In the genomic region with DNA sequence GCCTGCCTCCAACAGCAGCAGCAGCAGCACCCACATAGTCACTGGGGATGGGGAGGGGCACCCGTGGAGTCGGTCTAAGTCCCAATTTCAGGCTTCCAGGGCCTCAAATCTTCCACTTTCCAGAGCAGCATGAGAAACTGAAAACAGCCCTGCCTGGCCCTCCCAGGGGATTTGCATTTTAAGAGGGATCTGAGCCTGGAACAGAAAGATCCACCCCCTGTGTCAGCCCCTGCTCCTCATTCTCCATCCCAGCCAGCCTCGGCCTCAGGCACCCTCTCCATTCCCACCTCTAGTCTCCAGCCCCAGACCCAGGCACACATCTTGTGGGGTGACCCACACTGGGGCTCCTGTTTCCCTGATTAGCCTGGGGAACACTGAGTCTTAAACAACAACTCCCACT, we compare ENCODE assay signal across 20 cellular contexts. TPM values are rescaled to one million over a fixed set of nuclear protein-coding genes. Genes with fewer than 3 reads are reported as not detected.
DNase-seq lines count a peak whose midpoint lies in the region; ATAC-seq, FAIRE-seq and TF ChIP-seq lines count a peak whose summit lies in the region.
"Had no signal": no experiment of that assay in that cellular context is flagged by ENCODE, and none has a peak within 500 bp of the region (broad histone marks: within the 10 kb centered on the region; RNA-seq: fewer than 3 reads in every experiment).

No MANE protein-coding gene starts in this region.

- no peak overlapping the region for H2AK5ac ChIP-seq in H1 (ENCODE audit: low read depth, low read length)
- H2AK5ac ChIP-seq in neuronal stem cell (ENCODE audit: low read depth, low read length), result no peak overlapping the region

- no peak overlapping the region for H3K27ac Mint-ChIP-seq in stimulated activated naive CD8-positive, alpha-beta T cell treated with anti-CD3 and anti-CD28 coated beads, Interleukin-15, amount 100 ng/mL, for 72 hours
- H3K27ac Mint-ChIP-seq: CD4-positive, alpha-beta T cell had no signal

- no peaks in the 10 kb centered on the region for H3K4me1 Mint-ChIP-seq in stimulated activated naive CD8-positive, alpha-beta T cell treated with anti-CD3 and anti-CD28 coated beads, Interleukin-15, amount 100 ng/mL, for 72 hours

- WGBS in H1 (ENCODE audit: extremely low coverage in 1 of 2, insufficient coverage in 1 of 2, insufficient read length in 1 of 2, insufficient replicate concordance in 2 of 2, low coverage in 1 of 2, low lambda C conversion rate in 2 of 2, missing lambda C conversion rate in 1 of 2), 2 experiments, result 86% methylated on average over 3 of the region's 3 CpGs; no CpG with 5 or more reads in 1 of the 2 experiments
- WGBS in neuronal stem cell (ENCODE audit: extremely low coverage in 2 of 2, insufficient read length in 2 of 2, insufficient replicate concordance in 1 of 2), 2 donors, result no CpG with 5 or more reads among the region's 3 CpGs

- H3K4me1 ChIP-seq in NT2/D1 (ENCODE audit: insufficient read depth, insufficient read length) (peaks cover 10% of the 10 kb centered on the region), H1 (replicated peaks in 1 of 4; ENCODE audit: control insufficient read depth in 3 of 4, insufficient read depth in 4 of 4, low read length in 3 of 4) (peaks cover 0 to 9% (median 4%) of the 10 kb centered on the region in 4 experiments; a peak in 6 of 7 replicates), neuronal stem cell (ENCODE audit: control insufficient read depth in 2 of 2, insufficient read depth in 1 of 2, low read depth in 1 of 2, low read length in 2 of 2) (peaks cover 0 to 7% of the 10 kb centered on the region in 2 donors)
- H3K4me1 ChIP-seq: A549, Caco-2 had no signal

- H3K27ac ChIP-seq in H1 (ENCODE audit: low read depth, low read length), result no peak overlapping the region
- no peak overlapping the region for H3K27ac ChIP-seq in neuronal stem cell (replicated peaks; ENCODE audit: low read length)
- H3K27ac ChIP-seq: 22Rv1, A549, C4-2B had no signal

- H3K4me3 ChIP-seq in NT2/D1 (ENCODE audit: insufficient read length, low read depth) (no peak overlapping the region), H1 (ENCODE audit: extremely low read depth in 1 of 4, insufficient read depth in 2 of 4, low read depth in 3 of 4, low read length in 4 of 4) (no peak overlapping the region), neuronal stem cell (ENCODE audit: low read length in 2 of 2) (no peak overlapping the region)
- H3K4me3 ChIP-seq: A549 had no signal

- CTCF ChIA-PET in H1 (lab: Charles Lee; ENCODE audit: partially characterized antibody), result interaction anchor here (0.6 to 6.2 kb wide), 7 partner anchors 9 to 290 kb away, joined by 3 to 32 read pairs (median 4); no protein-coding TSS in a partner anchor

- H3K36me3 ChIP-seq in NT2/D1 (ENCODE audit: insufficient read depth, insufficient read length, low read length) (no peaks in the 10 kb centered on the region), H1 (ENCODE audit: control insufficient read depth in 2 of 4, insufficient read depth in 4 of 4, low read length in 3 of 4) (no peaks in the 10 kb centered on the region), neuronal stem cell (replicated peaks in 1 of 2; ENCODE audit: control insufficient read depth in 2 of 2, insufficient read depth in 2 of 2, low read length in 2 of 2) (no peaks in the 10 kb centered on the region)

- DNase-seq in NCI-H524 (lab: John Stamatoyannopoulos, UW) (peak; percentile 32 to 61), NCI-H524 treated with DMSO at 0.1 percent for 48 hours (lab: John Stamatoyannopoulos, UW) (no peak), NT2/D1 (ENCODE audit: low read depth, low spot score) (no peak), H1 (ENCODE audit: low read depth in 1 of 2, low spot score in 2 of 2) (no peak), neuronal stem cell (ENCODE audit: low spot score) (no peak), NCI-H510A treated with DMSO at 0.1 percent for 48 hours (lab: John Stamatoyannopoulos, UW) (no peak)
- DNase-seq in stimulated activated naive CD8-positive, alpha-beta T cell treated with anti-CD3 and anti-CD28 coated beads, Interleukin-15, amount 100 ng/mL, for 72 hours, result no peak
- DNase-seq: AML-193; Caco-2; CD4-positive, alpha-beta T cell; GDM1 had no signal

- no peak overlapping the region for H4K91ac ChIP-seq in H1 (replicated peaks; ENCODE audit: insufficient read length, low read length)
- no peak overlapping the region for H4K91ac ChIP-seq in neuronal stem cell (ENCODE audit: low read depth, low read length, poor library complexity)

- H3K9me3 ChIP-seq in NT2/D1 (ENCODE audit: insufficient read depth, low read length), result peaks cover 5% of the 10 kb centered on the region; the same call in 1 of the 2 replicates
- no peaks in the 10 kb centered on the region for H3K9me3 ChIP-seq in H1 (ENCODE audit: insufficient read depth in 2 of 2, low read depth in 1 of 2, low read length in 1 of 2)
- H3K9me3 ChIP-seq in neuronal stem cell (replicated peaks in 1 of 2; ENCODE audit: control insufficient read depth in 2 of 2, insufficient read depth in 1 of 2, low read depth in 1 of 2, low read length in 2 of 2), result peaks cover 0 to 4% of the 10 kb centered on the region in 2 donors
- H3K9me3 ChIP-seq: A549, Caco-2 had no signal

- H3K4ac ChIP-seq in H1 (replicated peaks; ENCODE audit: insufficient read length, low read depth, low read length), result no peak overlapping the region
- no peak overlapping the region for H3K4ac ChIP-seq in neuronal stem cell (ENCODE audit: low read length)

- H3K9ac ChIP-seq in NT2/D1 (ENCODE audit: insufficient read length, low read depth) (peak overlapping the region; percentile 63), H1 (replicated peaks in 1 of 4; ENCODE audit: extremely low read depth in 1 of 4, low read depth in 3 of 4, low read length in 3 of 4) (no peak overlapping the region), neuronal stem cell (ENCODE audit: low read depth, low read length, poor library complexity) (no peak overlapping the region)

- H2BK12ac ChIP-seq in H1 (ENCODE audit: low read depth, low read length) (no peak overlapping the region), neuronal stem cell (ENCODE audit: low read length) (peak overlapping the region; percentile 91)

- no peak overlapping the region for H2BK120ac ChIP-seq in H1 (replicated peaks; ENCODE audit: low read depth, low read length)
- H2BK120ac ChIP-seq in neuronal stem cell (ENCODE audit: low read depth, low read length), result peak overlapping the region; percentile 11

- H3K23me2 ChIP-seq in H1 (ENCODE audit: low read depth, low read length), result no peaks in the 10 kb centered on the region

- H3K79me1 ChIP-seq in H1 (ENCODE audit: low read depth, low read length) (no peaks in the 10 kb centered on the region), neuronal stem cell (ENCODE audit: low read depth, low read length) (no peaks in the 10 kb centered on the region)

- no peaks in the 10 kb centered on the region for H3K9me3 Mint-ChIP-seq in stimulated activated naive CD8-positive, alpha-beta T cell treated with anti-CD3 and anti-CD28 coated beads, Interleukin-15, amount 100 ng/mL, for 72 hours
- H3K9me3 Mint-ChIP-seq: CD4-positive, alpha-beta T cell had no signal

- no peak for TF ChIP-seq RAD21 in H1 (IDR thresholded peaks at IDR 0.05 in 1 of 2, conservative IDR thresholded peaks at IDR 0.05 in 1 of 2; ENCODE audit: low read depth in 2 of 2, low read length in 2 of 2)

- H3K14ac ChIP-seq in H1 (ENCODE audit: insufficient read length), result no peak overlapping the region
- H3K14ac ChIP-seq in neuronal stem cell (ENCODE audit: low read length), result peak overlapping the region; percentile 65

- no peak overlapping the region for H2BK5ac ChIP-seq in H1 (ENCODE audit: low read depth, low read length)
- H2BK5ac ChIP-seq in neuronal stem cell (ENCODE audit: low read length), result no peak overlapping the region

- no peak for TF ChIP-seq EP300 in H1 (IDR thresholded peaks at IDR 0.05; ENCODE audit: borderline replicate concordance in 1 of 2, low read depth in 2 of 2, low read length in 2 of 2)

- no peaks in the 10 kb centered on the region for H3K79me2 ChIP-seq in H1 (ENCODE audit: control insufficient read depth in 1 of 2, insufficient read depth in 2 of 2, low read length in 2 of 2)

- peak overlapping the region; percentile 48 for H4K5ac ChIP-seq in H1 (ENCODE audit: insufficient read length, low read depth, low read length)

- no peaks in the 10 kb centered on the region for H4K20me1 ChIP-seq in H1 (replicated peaks in 1 of 2; ENCODE audit: control insufficient read depth in 1 of 2, insufficient read depth in 2 of 2, low read length in 2 of 2)

- H4K8ac ChIP-seq in H1 (ENCODE audit: extremely low read depth, insufficient read depth, low read length) (peak overlapping the region; percentile 74; the same call in 1 of the 2 replicates), neuronal stem cell (ENCODE audit: low read depth, low read length) (no peak overlapping the region)

- H3K27me3 Mint-ChIP-seq in stimulated activated naive CD8-positive, alpha-beta T cell treated with anti-CD3 and anti-CD28 coated beads, Interleukin-15, amount 100 ng/mL, for 72 hours, result peaks cover 23% of the 10 kb centered on the region

- no peak for ATAC-seq in stimulated activated naive CD8-positive, alpha-beta T cell treated with anti-CD3 and anti-CD28 coated beads, Interleukin-15, amount 100 ng/mL, for 72 hours
- no peak for ATAC-seq in HG03460 (IDR thresholded peaks at IDR 0.05; ENCODE audit: unreplicated experiment)
- ATAC-seq: A549 had no signal

- H2BK15ac ChIP-seq in H1 (ENCODE audit: low read length) (no peak overlapping the region), neuronal stem cell (ENCODE audit: low read length) (no peak overlapping the region)

- H3K18ac ChIP-seq in H1 (ENCODE audit: extremely low read depth, low read length), result no peak overlapping the region
- H3K18ac ChIP-seq in neuronal stem cell (ENCODE audit: low read length), result peak overlapping the region; percentile 92

- POLR2A ChIA-PET in H1 (lab: Charles Lee; ENCODE audit: partially characterized antibody), result no interaction called here

- no peak overlapping the region for H3K23ac ChIP-seq in H1 (ENCODE audit: insufficient read length)
- no peak overlapping the region for H3K23ac ChIP-seq in neuronal stem cell (ENCODE audit: low read depth, low read length, poor library complexity)

- no peak for FAIRE-seq in H1 (lab: Jason Lieb, UNC)
- FAIRE-seq: A549, D721Med, GM12892, GM18507, H54 had no signal

- no peak overlapping the region for H3K4me2 ChIP-seq in H1 (ENCODE audit: insufficient read depth in 1 of 2, low read depth in 2 of 2, low read length in 2 of 2)
- no peak overlapping the region for H3K4me2 ChIP-seq in neuronal stem cell (ENCODE audit: insufficient read depth, low read length, poor library complexity, severe bottlenecking)
- H3K4me2 ChIP-seq: A549 had no signal

- no peak for TF ChIP-seq POLR2A in H1 (IDR thresholded peaks at IDR 0.05; ENCODE audit: control extremely low read depth in 1 of 2, low read depth in 2 of 2, low read length in 2 of 2)

- H3K4me3 Mint-ChIP-seq in stimulated activated naive CD8-positive, alpha-beta T cell treated with anti-CD3 and anti-CD28 coated beads, Interleukin-15, amount 100 ng/mL, for 72 hours, result no peak overlapping the region
- H3K4me3 Mint-ChIP-seq: CD4-positive, alpha-beta T cell had no signal

- no peak overlapping the region for H3K56ac ChIP-seq in H1 (replicated peaks; ENCODE audit: insufficient read length, low read depth, low read length)

- no peak overlapping the region for H2BK20ac ChIP-seq in H1 (ENCODE audit: low read length)

- H3K27me3 ChIP-seq in NT2/D1 (ENCODE audit: insufficient read depth, insufficient read length) (no peaks in the 10 kb centered on the region), H1 (replicated peaks in 1 of 4; ENCODE audit: control insufficient read depth in 3 of 4, extremely low read depth in 1 of 4, insufficient read depth in 3 of 4, low read length in 3 of 4) (no peaks in the 10 kb centered on the region; a peak in 1 of 7 replicates), neuronal stem cell (ENCODE audit: control insufficient read depth in 3 of 3, insufficient read depth in 3 of 3, low read depth in 1 of 3, low read length in 3 of 3) (peaks cover 0 to 27% (median 0%) of the 10 kb centered on the region in 3 experiments)

- TF ChIP-seq CTCF in H1 (IDR thresholded peaks at IDR 0.05; ENCODE audit: control extremely low read depth in 1 of 3, insufficient read depth in 1 of 3, low read depth in 1 of 3, low read length in 3 of 3), result no peak

- H2AFZ ChIP-seq in H1 (ENCODE audit: low read length), result peak overlapping the region; percentile 86; the same call in 1 of the 2 replicates
- H2AFZ ChIP-seq in neuronal stem cell (ENCODE audit: low read length), result no peak overlapping the region

RNA-seq across cellular contexts. Expression of gene FBXO2, which starts 51.8 kb away (rescaled TPM):
- 51.3 and 55.5 TPM in 2 replicates for total RNA-seq in H1 (2021; fragmentation: NEBNext Ultra II Directional; extraction: Animal tissue kit (Norgen Biotek cat#: 25700))
- polyA plus RNA-seq in H1 (2011; rRNA removed), result 57.9 and 99.1 TPM in 2 replicates
- 107 TPM for polyA plus RNA-seq in H1 (2011; cell fraction: cytosol; rRNA removed)
- 78.1 TPM for polyA plus RNA-seq in H1 (2011; cell fraction: nucleus; rRNA removed)
- 53.7 to 82.0 TPM (median 66.2 TPM) in 4 replicates for polyA plus RNA-seq in H1 (2012, experiment 1 of 2)
- 45.2 TPM for polyA plus RNA-seq in H1 (2012, experiment 2 of 2)
- polyA plus RNA-seq in H1 (2013, experiment 1 of 2), result 38.0 TPM
- 39.6 TPM for polyA plus RNA-seq in H1 (2013, experiment 2 of 2)
- polyA minus RNA-seq in H1 (2011; rRNA and poly(A)+ RNA removed), result 7.6 and 11.2 TPM in 2 replicates
- 19.2 TPM for polyA minus RNA-seq in H1 (2011; cell fraction: cytosol; rRNA and poly(A)+ RNA removed)
- polyA minus RNA-seq in H1 (2011; cell fraction: nucleus; rRNA and poly(A)+ RNA removed), result 17.7 TPM
- 7.1 TPM for polyA plus RNA-seq in neuronal stem cell (2013, experiment 1 of 2)
- polyA plus RNA-seq in neuronal stem cell (2013, experiment 2 of 2), result 7.2 TPM
- total RNA-seq: HT-29 had no signal

RNA-seq across cellular contexts. Expression of gene FBXO44, which starts 52.3 kb away (rescaled TPM):
- 27.2 and 29.2 TPM in 2 replicates for total RNA-seq in H1 (2021; fragmentation: NEBNext Ultra II Directional; extraction: Animal tissue kit (Norgen Biotek cat#: 25700))
- 27.0 and 43.0 TPM in 2 replicates for polyA plus RNA-seq in H1 (2011; rRNA removed)
- 42.8 TPM for polyA plus RNA-seq in H1 (2011; cell fraction: cytosol; rRNA removed)
- 137 TPM for polyA plus RNA-seq in H1 (2011; cell fraction: nucleus; rRNA removed)
- 21.1 to 33.1 TPM (median 30.9 TPM) in 4 replicates for polyA plus RNA-seq in H1 (2012, experiment 1 of 2)
- polyA plus RNA-seq in H1 (2012, experiment 2 of 2), result 19.3 TPM
- polyA plus RNA-seq in H1 (2013, experiment 1 of 2), result 23.1 TPM
- 21.5 TPM for polyA plus RNA-seq in H1 (2013, experiment 2 of 2)
- polyA minus RNA-seq in H1 (2011; rRNA and poly(A)+ RNA removed), result 12.6 and 15.0 TPM in 2 replicates
- polyA minus RNA-seq in H1 (2011; cell fraction: cytosol; rRNA and poly(A)+ RNA removed), result 17.6 TPM
- 37.9 TPM for polyA minus RNA-seq in H1 (2011; cell fraction: nucleus; rRNA and poly(A)+ RNA removed)
- polyA plus RNA-seq in neuronal stem cell (2013, experiment 1 of 2), result 16.4 TPM
- polyA plus RNA-seq in neuronal stem cell (2013, experiment 2 of 2), result 16.6 TPM

Comparison
In these comparisons a context has a peak if more than half of its experiments do, and no peak if none do; other contexts are left out.
1. DNase-seq: peak in NCI-H524 (2 of 2); none in NCI-H524 treated with DMSO at 0.1 percent for 48 hours (single experiment), NT2/D1 (single experiment), H1 (0 of 2), neuronal stem cell (single experiment), NCI-H510A treated with DMSO at 0.1 percent for 48 hours (single experiment) and stimulated activated naive CD8-positive, alpha-beta T cell treated with anti-CD3 and anti-CD28 coated beads, Interleukin-15, amount 100 ng/mL, for 72 hours (0 of 2).